ENCODE assay signal across 13 cellular contexts in the genomic region with DNA sequence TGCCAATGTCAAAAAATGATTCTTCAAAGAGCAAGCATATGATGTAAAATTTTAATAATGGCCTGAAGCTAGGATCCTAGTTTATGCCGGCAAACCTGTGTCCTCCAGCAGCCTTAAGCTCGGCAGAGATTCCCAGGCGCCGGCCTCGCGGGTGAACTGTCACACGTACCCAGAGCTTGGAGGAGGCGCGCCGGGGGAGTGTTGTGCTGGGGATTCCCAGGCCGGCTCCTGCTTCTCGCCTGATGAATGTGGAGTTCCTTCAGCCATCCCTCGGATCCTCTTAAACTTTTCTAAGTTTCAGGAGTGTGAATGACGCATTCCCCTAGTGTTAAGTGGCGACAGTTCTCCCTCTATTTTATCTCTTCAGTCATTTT. TPM values are rescaled to one million over a fixed set of nuclear protein-coding genes. Genes with fewer than 3 reads are reported as not detected.
DNase-seq lines count a peak whose midpoint lies in the region; ATAC-seq, FAIRE-seq and TF ChIP-seq lines count a peak whose summit lies in the region.
"Had no signal": no experiment of that assay in that cellular context is flagged by ENCODE, and none has a peak within 500 bp of the region (broad histone marks: within the 10 kb centered on the region; RNA-seq: fewer than 3 reads in every experiment).

No MANE protein-coding gene starts in this region.

- H3K9me3 Mint-ChIP-seq in activated CD4-positive, alpha-beta T cell treated with anti-CD3 and anti-CD28 coated beads for 36 hours (ENCODE audit: low read depth): no peaks in the 10 kb centered on the region
- H3K9me3 Mint-ChIP-seq in dendritic cell treated with granulocyte-macrophage colony-stimulating factor and Interleukin-4, amounts not matched to agents 40 ng/mL and 50 ng/mL, for 4 days: no peaks in the 10 kb centered on the region
- H3K9me3 Mint-ChIP-seq in nephron progenitor cell: no peaks in the 10 kb centered on the region

- H3K36me3 Mint-ChIP-seq in activated CD4-positive, alpha-beta T cell treated with anti-CD3 and anti-CD28 coated beads for 36 hours (ENCODE audit: low read depth): no peaks in the 10 kb centered on the region
- no peaks in the 10 kb centered on the region for H3K36me3 Mint-ChIP-seq in dendritic cell treated with granulocyte-macrophage colony-stimulating factor and Interleukin-4, amounts not matched to agents 40 ng/mL and 50 ng/mL, for 4 days (ENCODE audit: low read depth)
- no peaks in the 10 kb centered on the region for H3K36me3 Mint-ChIP-seq in nephron progenitor cell (ENCODE audit: low read depth)

- DNase-seq in activated CD4-positive, alpha-beta T cell treated with anti-CD3 and anti-CD28 coated beads for 36 hours: peak; percentile 22
- DNase-seq in activated CD4-positive, alpha-beta T cell treated with anti-CD3 and anti-CD28 coated beads, Interleukin-2, amount 50 U/mL, for 4 hours: no peak
- DNase-seq in GM10266 (ENCODE audit: extremely low spot score): peak; percentile 48
- DNase-seq in nephron progenitor cell: peak; percentile 53
- no peak for DNase-seq in D721Med (ENCODE audit: insufficient read length, low spot score)
- no peak for DNase-seq in stimulated activated naive CD4-positive, alpha-beta T cell (lab: John Stamatoyannopoulos, UW)
- no peak for DNase-seq in stimulated activated CD4-positive, alpha-beta T cell treated with anti-CD3 and anti-CD28 coated beads, Interleukin-1b, Interleukin-23, amount 100 ng/mL, for 48 hours
- DNase-seq: activated gamma-delta T cell, cortex of kidney, foreskin fibroblast, NCI-H2171 had no signal

- H3K27ac Mint-ChIP-seq in activated CD4-positive, alpha-beta T cell treated with anti-CD3 and anti-CD28 coated beads for 36 hours: no peak overlapping the region
- H3K27ac Mint-ChIP-seq in dendritic cell treated with granulocyte-macrophage colony-stimulating factor and Interleukin-4, amounts not matched to agents 40 ng/mL and 50 ng/mL, for 4 days: no peak overlapping the region
- H3K27ac Mint-ChIP-seq in nephron progenitor cell: no peak overlapping the region

- peaks cover 50% of the 10 kb centered on the region for H3K27me3 Mint-ChIP-seq in activated CD4-positive, alpha-beta T cell treated with anti-CD3 and anti-CD28 coated beads for 36 hours
- H3K27me3 Mint-ChIP-seq in dendritic cell treated with granulocyte-macrophage colony-stimulating factor and Interleukin-4, amounts not matched to agents 40 ng/mL and 50 ng/mL, for 4 days: peaks cover 76% of the 10 kb centered on the region
- H3K27me3 Mint-ChIP-seq in nephron progenitor cell (ENCODE audit: low read depth, poor library complexity): peaks cover 72% of the 10 kb centered on the region

- peak overlapping the region; percentile 44 for H3K4me3 Mint-ChIP-seq in activated CD4-positive, alpha-beta T cell treated with anti-CD3 and anti-CD28 coated beads for 36 hours
- H3K4me3 Mint-ChIP-seq in dendritic cell treated with granulocyte-macrophage colony-stimulating factor and Interleukin-4, amounts not matched to agents 40 ng/mL and 50 ng/mL, for 4 days: peak overlapping the region; percentile 50
- peak overlapping the region; percentile 86 for H3K4me3 Mint-ChIP-seq in nephron progenitor cell

- peaks cover 7% of the 10 kb centered on the region for H3K4me1 Mint-ChIP-seq in activated CD4-positive, alpha-beta T cell treated with anti-CD3 and anti-CD28 coated beads for 36 hours
- peaks cover 26% of the 10 kb centered on the region for H3K4me1 Mint-ChIP-seq in dendritic cell treated with granulocyte-macrophage colony-stimulating factor and Interleukin-4, amounts not matched to agents 40 ng/mL and 50 ng/mL, for 4 days (ENCODE audit: low read depth)
- H3K4me1 Mint-ChIP-seq in nephron progenitor cell: peaks cover 38% of the 10 kb centered on the region

- ATAC-seq in activated CD4-positive, alpha-beta T cell treated with anti-CD3 and anti-CD28 coated beads for 36 hours: no peak

- TF ChIP-seq CTCF in GM10266 (IDR thresholded peaks at IDR 0.05; ENCODE audit: control insufficient read depth, insufficient read depth, low read depth, missing control alignments) (no peak), nephron progenitor cell (IDR thresholded peaks at IDR 0.05) (no peak), D721Med (IDR thresholded peaks at IDR 0.05; ENCODE audit: insufficient read depth, missing control alignments) (no peak)

- CTCF ChIA-PET in activated CD4-positive, alpha-beta T cell treated with anti-CD3 and anti-CD28 coated beads for 36 hours (lab: Charles Lee): interaction anchor here (0.6 to 1.2 kb wide), 4 partner anchors 15 to 559 kb away, joined by 3 to 7 read pairs (median 4); no protein-coding TSS in a partner anchor

- intact Hi-C loops in activated CD4-positive, alpha-beta T cell treated with anti-CD3 and anti-CD28 coated beads for 36 hours (cut with DNase I, micrococcal nuclease): no loop called here
- intact Hi-C loops in dendritic cell treated with granulocyte-macrophage colony-stimulating factor and Interleukin-4, amounts not matched to agents 40 ng/mL and 50 ng/mL, for 4 days (cut with micrococcal nuclease): no loop called here

- FAIRE-seq in D721Med (lab: Jason Lieb, UNC): no peak
- FAIRE-seq: A204.1 had no signal

- POLR2A ChIA-PET in activated CD4-positive, alpha-beta T cell treated with anti-CD3 and anti-CD28 coated beads for 36 hours (lab: Charles Lee): no interaction called here

RNA-seq across cellular contexts. Expression of gene NTN1, which starts 19.1 kb away (rescaled TPM):
- under 1 TPM; 0.60 to 0.71 TPM for total RNA-seq in activated CD4-positive, alpha-beta T cell treated with anti-CD3 and anti-CD28 coated beads for 36 hours

RNA-seq across cellular contexts. Expression of gene PIK3R5, which starts 36.7 kb away (rescaled TPM):
- 10 to 100 TPM; 20.4 to 29.2 TPM for total RNA-seq in activated CD4-positive, alpha-beta T cell treated with anti-CD3 and anti-CD28 coated beads for 36 hours

Comparison
In these comparisons a context has a peak if more than half of its experiments do, and no peak if none do; other contexts are left out.
1. DNase-seq: peak in activated CD4-positive, alpha-beta T cell treated with anti-CD3 and anti-CD28 coated beads for 36 hours (single experiment), GM10266 (single experiment) and nephron progenitor cell (single experiment); none in activated CD4-positive, alpha-beta T cell treated with anti-CD3 and anti-CD28 coated beads, Interleukin-2, amount 50 U/mL, for 4 hours (0 of 2), D721Med (single experiment), stimulated activated naive CD4-positive, alpha-beta T cell (0 of 6) and stimulated activated CD4-positive, alpha-beta T cell treated with anti-CD3 and anti-CD28 coated beads, Interleukin-1b, Interleukin-23, amount 100 ng/mL, for 48 hours (single experiment).
2. Peak in every context shown above with its lines, with median percentiles within 50 percentile points of each other: H3K4me3 Mint-ChIP-seq.